18 cellular contexts compared by ENCODE assay signal in genomic region chr1:53370369-53370961, GRCh38. TPM values are rescaled to one million over a fixed set of nuclear protein-coding genes. Genes with fewer than 3 reads are reported as not detected.
DNase-seq lines count a peak whose midpoint lies in the region; ATAC-seq and TF ChIP-seq lines count a peak whose summit lies in the region.
"Had no signal": no experiment of that assay in that cellular context is flagged by ENCODE, and none has a peak within 500 bp of the region (broad histone marks: within the 10 kb centered on the region; RNA-seq: fewer than 3 reads in every experiment).

No MANE protein-coding gene starts in this region.

- H3K4me1 ChIP-seq in Peyer's patch (peaks cover 0 to 4% (median 0%) of the 10 kb centered on the region in 4 donors), esophagus muscularis mucosa (no peaks in the 10 kb centered on the region), spleen (peaks cover 4 to 35% (median 26%) of the 10 kb centered on the region in 6 donors), breast epithelium (no peaks in the 10 kb centered on the region)

- no peaks in the 10 kb centered on the region for H3K9me3 ChIP-seq in Peyer's patch
- H3K9me3 ChIP-seq in esophagus muscularis mucosa, result no peaks in the 10 kb centered on the region
- H3K9me3 ChIP-seq in spleen, result no peaks in the 10 kb centered on the region
- no peaks in the 10 kb centered on the region for H3K9me3 ChIP-seq in breast epithelium

- intact Hi-C loops in esophagus muscularis mucosa (cut with DNase I) (no loop called here), spleen (cut with DNase I; ENCODE audit: low total_unique reads) (no loop called here), breast epithelium (cut with DNase I; ENCODE audit: low total_unique reads) (no loop called here)

- no peak for ATAC-seq in GM21737 (IDR thresholded peaks at IDR 0.05; ENCODE audit: unreplicated experiment)
- ATAC-seq: activated CD4-positive, CD25-positive, alpha-beta regulatory T cell treated with anti-CD3 and anti-CD28 coated beads, Interleukin-2, amount 50 U/mL, for 24 hours; stimulated activated naive B cell treated with anti-CD40 and anti-IgM and Interleukin-4, amounts not matched to agents 10 μg/mL and 1 μg/mL and 100 μg/mL, for 72 hours had no signal

- H3K27me3 ChIP-seq in Peyer's patch (no peaks in the 10 kb centered on the region), esophagus muscularis mucosa (peaks cover 0 to 24% (median 0%) of the 10 kb centered on the region in 4 donors), spleen (replicated peaks in 1 of 7) (no peaks in the 10 kb centered on the region), breast epithelium (no peaks in the 10 kb centered on the region)

- WGBS in esophagus muscularis mucosa, result 93% methylated on average over 6 of the region's 9 CpGs
- WGBS in spleen, 5 donors, result 80 to 88% (median 85%) methylated on average over 9 of the region's 9 CpGs

- TF ChIP-seq CTCF in Peyer's patch (IDR thresholded peaks at IDR 0.05) (no peak), esophagus muscularis mucosa (IDR thresholded peaks at IDR 0.05) (no peak), spleen (IDR thresholded peaks at IDR 0.05 in 8 of 11, conservative IDR thresholded peaks at IDR 0.05 in 3 of 11) (no peak), breast epithelium (IDR thresholded peaks at IDR 0.05) (no peak)

- TF ChIP-seq POLR2A in Peyer's patch (IDR thresholded peaks at IDR 0.05) (no peak), esophagus muscularis mucosa (IDR thresholded peaks at IDR 0.05; ENCODE audit: low read depth) (no peak), spleen (IDR thresholded peaks at IDR 0.05) (no peak), breast epithelium (IDR thresholded peaks at IDR 0.05) (no peak)

- H3K27ac ChIP-seq in Peyer's patch, result no peak overlapping the region
- H3K27ac ChIP-seq in esophagus muscularis mucosa (replicated peaks in 1 of 4), result no peak overlapping the region
- no peak overlapping the region for H3K27ac ChIP-seq in spleen
- no peak overlapping the region for H3K27ac ChIP-seq in breast epithelium
- H3K27ac ChIP-seq: 22Rv1, cardiac muscle cell had no signal

- no peak for TF ChIP-seq EP300 in esophagus muscularis mucosa (IDR thresholded peaks at IDR 0.05)

- H3K36me3 ChIP-seq in Peyer's patch (no peaks in the 10 kb centered on the region), esophagus muscularis mucosa (no peaks in the 10 kb centered on the region), spleen (no peaks in the 10 kb centered on the region), breast epithelium (no peaks in the 10 kb centered on the region)
- H3K36me3 ChIP-seq: cardiac muscle cell had no signal

- DNase-seq in activated CD4-positive, CD25-positive, alpha-beta regulatory T cell treated with anti-CD3 and anti-CD28 coated beads, Interleukin-2, amount 50 U/mL, for 72 hours, result peak; percentile 25
- no peak for DNase-seq in activated CD4-positive, CD25-positive, alpha-beta regulatory T cell (lab: John Stamatoyannopoulos, UW)
- DNase-seq in Peyer's patch (peak in 2 of 3 donors; percentile 33 to 36), esophagus muscularis mucosa (ENCODE audit: extremely low spot score) (peak; percentile 70), spleen (peak; percentile 67), SW 1271 (lab: John Stamatoyannopoulos, UW) (no peak), breast epithelium (ENCODE audit: low spot score in 2 of 2) (no peak)
- DNase-seq: amygdala; DND-41; NCI-H1048; NCI-H187 treated with DMSO at 0.1 percent for 48 hours; NCI-H2227 treated with DMSO at 0.1 percent for 48 hours; small intestine; stimulated activated naive B cell treated with anti-CD40 and anti-IgM and Interleukin-4, amounts not matched to agents 10 μg/mL and 1 μg/mL and 100 μg/mL, for 72 hours had no signal

- no peak overlapping the region for H3K4me3 ChIP-seq in Peyer's patch
- no peak overlapping the region for H3K4me3 ChIP-seq in esophagus muscularis mucosa
- no peak overlapping the region for H3K4me3 ChIP-seq in spleen
- no peak overlapping the region for H3K4me3 ChIP-seq in breast epithelium
- H3K4me3 ChIP-seq: cardiac muscle cell had no signal

RNA-seq across cellular contexts. Expression of gene LRP8, which starts 42.6 kb away (rescaled TPM):
- total RNA-seq in Peyer's patch, result 10 to 100 TPM in 1 of 4 donors, 1 to 10 TPM in 3; 4.5 to 33.8 (median 5.0) TPM
- total RNA-seq in esophagus muscularis mucosa, result 1 to 10 TPM in 3 of 4 donors, under 1 TPM in 1; 0.83 to 6.0 (median 1.9) TPM
- total RNA-seq in spleen, result 10 to 100 TPM in 1 of 7 donors, 1 to 10 TPM in 6; 4.0 to 14.4 (median 8.0) TPM
- polyA plus RNA-seq in spleen, result 1 to 10 TPM; 1.7 to 2.4 (median 2.0) TPM
- 10 to 100 TPM in 1 of 3 donors, 1 to 10 TPM in 2; 1.6 to 14.7 (median 6.3) TPM for total RNA-seq in breast epithelium

Comparison
In these comparisons a context has a peak if more than half of its experiments do, and no peak if none do; other contexts are left out.
1. DNase-seq: peak in activated CD4-positive, CD25-positive, alpha-beta regulatory T cell treated with anti-CD3 and anti-CD28 coated beads, Interleukin-2, amount 50 U/mL, for 72 hours (single experiment), Peyer's patch (2 of 3), esophagus muscularis mucosa (single experiment) and spleen (single experiment); none in activated CD4-positive, CD25-positive, alpha-beta regulatory T cell (0 of 4), SW 1271 (0 of 2) and breast epithelium (0 of 2).